In the genomic region with DNA sequence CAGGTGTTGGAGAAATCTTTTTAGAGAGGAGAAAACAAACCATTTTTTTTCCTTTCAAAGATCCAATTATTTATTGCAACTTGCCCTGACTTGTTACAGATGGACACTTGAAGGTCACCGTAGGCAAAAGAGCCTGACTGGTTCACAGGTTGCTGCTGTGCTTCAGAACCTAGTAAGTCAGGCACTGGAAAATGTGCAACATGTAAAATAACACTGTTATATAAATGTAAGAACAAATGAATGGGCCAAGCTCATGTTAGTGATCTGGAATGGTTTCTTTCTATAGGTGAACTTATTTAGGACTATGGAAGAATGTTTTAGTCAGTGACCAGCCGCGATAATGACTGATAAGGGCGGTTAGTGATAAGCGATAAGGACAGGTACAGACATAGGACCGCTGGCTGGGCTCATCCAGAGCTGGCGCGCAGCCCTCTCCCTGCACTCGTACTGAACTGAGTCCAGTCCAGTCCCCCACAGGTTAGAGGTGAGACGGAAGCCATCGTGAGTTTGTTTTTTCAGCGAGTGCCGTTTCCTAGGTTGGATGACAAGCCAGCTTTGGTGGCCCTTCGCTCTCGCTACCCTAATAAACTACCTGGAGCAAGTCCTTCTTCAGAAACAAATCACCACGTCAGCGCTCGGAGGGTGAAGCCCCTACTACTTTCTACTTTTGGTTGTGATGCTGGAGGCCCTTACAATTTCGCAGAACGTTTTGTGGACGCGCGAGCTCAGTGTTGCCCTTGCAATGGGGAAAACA, we compare ENCODE assay signal across 8 cellular contexts.
A peak's percentile ranks its signal among the peaks of the same experiment; 100 is the strongest.
DNase-seq lines count a peak whose midpoint lies in the region; ATAC-seq, FAIRE-seq and TF ChIP-seq lines count a peak whose summit lies in the region.

No MANE protein-coding gene starts in this region.

- in situ Hi-C loops in HepG2 (cut with HindIII; ENCODE audit: extremely low pct_ligation_motif_present, low pct_unique_long_range_greater_than_20kb): no loop called here

- H3K9ac ChIP-seq in HepG2 (ENCODE audit: insufficient read depth, low read depth, low read length): peak overlapping the region; percentile 39; the same call in 1 of the 2 replicates
- H3K9ac ChIP-seq in stomach smooth muscle (ENCODE audit: low read length in 2 of 2): peak overlapping the region in 1 of 2 donors; percentile 37

- H4K20me1 ChIP-seq in OCI-LY7 (ENCODE audit: insufficient read depth, low read length): no peaks in the 10 kb centered on the region
- H4K20me1 ChIP-seq in HepG2 (ENCODE audit: insufficient read depth, low read length): no peaks in the 10 kb centered on the region

- H3K79me2 ChIP-seq in OCI-LY7 (ENCODE audit: insufficient read depth, low read depth, low read length): no peaks in the 10 kb centered on the region
- no peaks in the 10 kb centered on the region for H3K79me2 ChIP-seq in HepG2 (ENCODE audit: insufficient read depth, low read length)

- peak overlapping the region; percentile 89 for H3K4me2 ChIP-seq in OCI-LY7 (ENCODE audit: low read length)
- peak overlapping the region; percentile 93 for H3K4me2 ChIP-seq in HepG2 (ENCODE audit: low read depth, low read length)

- peak overlapping the region; percentile 98 for H2AFZ ChIP-seq in OCI-LY7 (ENCODE audit: low read length)
- peak overlapping the region; percentile 99 for H2AFZ ChIP-seq in HepG2 (ENCODE audit: low read length)

- TF ChIP-seq POLR2A in body of pancreas (IDR thresholded peaks at IDR 0.05): no peak
- TF ChIP-seq POLR2A in HepG2 (IDR thresholded peaks at IDR 0.05; ENCODE audit: insufficient read depth in 1 of 2, low read depth in 2 of 2, low read length in 2 of 2): no peak

- H3K9me3 ChIP-seq in A673 (ENCODE audit: low read depth, low read length, poor library complexity, severe bottlenecking) (no peaks in the 10 kb centered on the region), OCI-LY7 (ENCODE audit: low read length) (no peaks in the 10 kb centered on the region), body of pancreas (no peaks in the 10 kb centered on the region), HepG2 (ENCODE audit: low read length) (no peaks in the 10 kb centered on the region), stomach smooth muscle (ENCODE audit: control insufficient read depth in 2 of 2, low read length in 2 of 2) (peaks cover 0 to 3% of the 10 kb centered on the region in 2 donors)

- peaks cover 6% of the 10 kb centered on the region for H3K4me1 ChIP-seq in A673 (ENCODE audit: insufficient read depth, low read length, poor library complexity, severe bottlenecking)
- peaks cover 39% of the 10 kb centered on the region for H3K4me1 ChIP-seq in OCI-LY7 (ENCODE audit: insufficient read depth, low read length, poor library complexity, severe bottlenecking)
- peaks cover 29% of the 10 kb centered on the region for H3K4me1 ChIP-seq in body of pancreas
- peaks cover 15% of the 10 kb centered on the region for H3K4me1 ChIP-seq in HepG2 (ENCODE audit: insufficient read depth, low read length)
- peaks cover 19% of the 10 kb centered on the region for H3K4me1 ChIP-seq in stomach smooth muscle (ENCODE audit: control insufficient read depth, insufficient read depth, low read length)

- ATAC-seq in GM18517 (IDR thresholded peaks at IDR 0.05; ENCODE audit: unreplicated experiment) (peak; percentile 14), HG03025 (IDR thresholded peaks at IDR 0.05; ENCODE audit: low FRiP score, unreplicated experiment) (peak; percentile 25), body of pancreas (peak; percentile 26), HepG2 (peak; percentile 88)

- H3K27ac ChIP-seq in A673 (ENCODE audit: low read depth, low read length, poor library complexity, severe bottlenecking) (no peak overlapping the region), OCI-LY7 (ENCODE audit: low read depth, low read length, poor library complexity, severe bottlenecking) (peak overlapping the region; percentile 53), body of pancreas (peak overlapping the region in 3 of 4 donors; percentile 32 to 53 (median 52)), HepG2 (ENCODE audit: extremely low read length, insufficient read depth, low read length) (no peak overlapping the region), stomach smooth muscle (ENCODE audit: low read length) (no peak overlapping the region)

- H3K27me3 ChIP-seq in A673 (replicated peaks; ENCODE audit: insufficient read depth, low read depth, low read length, poor library complexity): peaks cover 39% of the 10 kb centered on the region
- H3K27me3 ChIP-seq in body of pancreas: peaks cover 6 to 25% of the 10 kb centered on the region in 2 donors
- peaks cover 0 to 8% of the 10 kb centered on the region in 2 experiments for H3K27me3 ChIP-seq in HepG2 (ENCODE audit: control insufficient read depth in 1 of 2, insufficient read depth in 2 of 2, low read length in 2 of 2)
- H3K27me3 ChIP-seq in stomach smooth muscle (ENCODE audit: control insufficient read depth in 1 of 2, insufficient read depth in 2 of 2, low read length in 2 of 2): peaks cover 67 to 86% of the 10 kb centered on the region in 2 donors

- TF ChIP-seq RAD21 in HepG2 (CRISPR knock-in tag; IDR thresholded peaks at IDR 0.05): no peak

- TF ChIP-seq EP300 in HepG2 (IDR thresholded peaks at IDR 0.05; ENCODE audit: low read depth in 2 of 2, low read length in 2 of 2) (no peak), HepG2 (CRISPR knock-in tag; IDR thresholded peaks at IDR 0.05; ENCODE audit: borderline replicate concordance) (no peak)

- POLR2A ChIA-PET in A673 (lab: Charles Lee; ENCODE audit: low non-redundant PET) (no interaction called here), OCI-LY7 (lab: Charles Lee) (interaction anchor here (0.5 to 5.0 kb wide), 38 partner anchors 8 to 1409 kb away, joined by 3 to 28 read pairs (median 4); partner anchors contain the start of gene PRDM1), HepG2 (lab: Yijun Ruan, JAX) (no interaction called here)

- CTCF ChIA-PET in A673 (lab: Charles Lee) (interaction anchor here (0.6 kb wide), 1 partner anchor 102 kb away, joined by 3 read pairs; no protein-coding TSS in a partner anchor), OCI-LY7 (lab: Charles Lee; ENCODE audit: unreplicated experiment) (interaction anchor here (0.7 to 1.6 kb wide), 6 partner anchors 96 to 257 kb away, joined by 3 to 5 read pairs (median 3); no protein-coding TSS in a partner anchor), HepG2 (lab: Yijun Ruan, JAX; ENCODE audit: low intra/inter-chr PET ratio, low total read pairs) (no interaction called here)

- 3 to 4% methylated on average over 23 of the region's 23 CpGs for WGBS in body of pancreas, 2 donors
- WGBS in HepG2 (ENCODE audit: low lambda C conversion rate): 1% methylated on average over 21 of the region's 23 CpGs

- FAIRE-seq in HepG2 (lab: Jason Lieb, UNC) (no peak), GM19239 (lab: Jason Lieb, UNC) (no peak)

- no TSS peak for BruUV-seq in A673 (replicated peaks; lab: Mats Ljungman, UMichigan)
- TSS peak; percentile 93 for BruUV-seq in OCI-LY7 (replicated peaks; lab: Mats Ljungman, UMichigan)
- no TSS peak for BruUV-seq in HepG2 (replicated peaks; lab: Mats Ljungman, UMichigan)

- TF ChIP-seq CTCF in A673 (conservative IDR thresholded peaks at IDR 0.05; ENCODE audit: low read depth, low read length) (no peak), OCI-LY7 (conservative IDR thresholded peaks at IDR 0.05; ENCODE audit: low read length) (no peak), body of pancreas (IDR thresholded peaks at IDR 0.05) (no peak), HepG2 (CRISPR knock-in tag; IDR thresholded peaks at IDR 0.05) (no peak)

- H3K4me3 ChIP-seq in A673 (ENCODE audit: low read depth, low read length, poor library complexity, severe bottlenecking): peak overlapping the region; percentile 80
- H3K4me3 ChIP-seq in OCI-LY7 (ENCODE audit: low read depth, low read length, poor library complexity, severe bottlenecking): peak overlapping the region; percentile 79
- H3K4me3 ChIP-seq in body of pancreas: peak overlapping the region; percentile 46 to 57
- H3K4me3 ChIP-seq in HepG2 (replicated peaks in 1 of 3; ENCODE audit: insufficient read depth in 1 of 3, low read depth in 2 of 3, low read length in 3 of 3): peak overlapping the region; percentile 61 to 71 (median 69)
- H3K4me3 ChIP-seq in stomach smooth muscle (ENCODE audit: low read length in 2 of 2): peak overlapping the region; percentile 50 to 84

- H3K9me2 ChIP-seq in OCI-LY7 (ENCODE audit: insufficient read depth, low read length): no peaks in the 10 kb centered on the region

- DNase-seq in A673 (ENCODE audit: low spot score) (no peak), OCI-LY7 (ENCODE audit: low spot score) (peak; percentile 31), body of pancreas (peak; percentile 13 to 55 (median 34)), HepG2 (ENCODE audit: low spot score) (peak; percentile 5), GM19239 (ENCODE audit: insufficient read length, low spot score) (no peak)

- intact Hi-C loops in A673 (cut with micrococcal nuclease; ENCODE audit: unreplicated experiment) (loop anchor here (10.0 kb wide), 1 partner anchor 233 kb away; no protein-coding TSS in a partner anchor), OCI-LY7 (cut with micrococcal nuclease; ENCODE audit: unreplicated experiment) (loop anchor here (1.0 to 5.0 kb wide), 3 partner anchors 93 to 259 kb away; no protein-coding TSS in a partner anchor), body of pancreas (cut with DNase I) (no loop called here), HepG2 (cut with micrococcal nuclease; ENCODE audit: unreplicated experiment) (loop anchor here (10.0 kb wide), 1 partner anchor 313 kb away; no protein-coding TSS in a partner anchor)

- H3K36me3 ChIP-seq in A673 (ENCODE audit: insufficient read depth, low read length, poor library complexity, severe bottlenecking) (no peaks in the 10 kb centered on the region), OCI-LY7 (ENCODE audit: insufficient read depth, low read length) (no peaks in the 10 kb centered on the region), body of pancreas (replicated peaks in 1 of 2; ENCODE audit: insufficient read depth in 1 of 2, low read depth in 2 of 2) (no peaks in the 10 kb centered on the region), HepG2 (replicated peaks in 1 of 2; ENCODE audit: control insufficient read depth in 1 of 2, insufficient read depth in 2 of 2, low read length in 2 of 2) (no peaks in the 10 kb centered on the region), stomach smooth muscle (ENCODE audit: control insufficient read depth in 2 of 2, insufficient read depth in 2 of 2, low read length in 2 of 2) (no peaks in the 10 kb centered on the region)

TF ChIP-seq in HepG2, 621 proteins besides CTCF, POLR2A, EP300 and RAD21 (continues in another document):
- 0 out of 2 replicates have a peak, but pooled peaks have one; percentile 10 for TF ChIP-seq ZNF563 (CRISPR knock-in tag; IDR thresholded peaks at IDR 0.05)
- no peak for TF ChIP-seq ZFP90 (CRISPR knock-in tag; IDR thresholded peaks at IDR 0.05; ENCODE audit: borderline replicate concordance)
- no peak for TF ChIP-seq ZNF34 (CRISPR knock-in tag; IDR thresholded peaks at IDR 0.05; ENCODE audit: borderline replicate concordance)
- TF ChIP-seq ZNF768 (CRISPR knock-in tag; IDR thresholded peaks at IDR 0.05): no peak
- TF ChIP-seq ZNF644 (CRISPR knock-in tag; IDR thresholded peaks at IDR 0.05; ENCODE audit: low read depth): no peak
- no peak for TF ChIP-seq HMG20A (CRISPR knock-in tag; IDR thresholded peaks at IDR 0.05; ENCODE audit: borderline replicate concordance)
- no peak for TF ChIP-seq ZMYM2 (CRISPR knock-in tag; IDR thresholded peaks at IDR 0.05)
- no peak for TF ChIP-seq RELA (CRISPR knock-in tag; IDR thresholded peaks at IDR 0.05)
- TF ChIP-seq ZNF235 (CRISPR knock-in tag; IDR thresholded peaks at IDR 0.05; ENCODE audit: borderline replicate concordance): no peak

Comparison
In these comparisons a context has a peak if more than half of its experiments do, and no peak if none do; other contexts are left out.
1. DNase-seq: peak in OCI-LY7 (single experiment), body of pancreas (4 of 4) and HepG2 (single experiment); none in A673 (single experiment) and GM19239 (single experiment).
2. H3K27ac ChIP-seq: peak in OCI-LY7 (single experiment) and body of pancreas (3 of 4); none in A673 (single experiment), HepG2 (single experiment) and stomach smooth muscle (single experiment).
3. ATAC-seq: peak in every context shown above with its lines; median percentile 88 in HepG2; 26 in body of pancreas; 25 in HG03025; 14 in GM18517.
4. Peak in every context shown above with its lines, with median percentiles within 50 percentile points of each other: H3K4me3 ChIP-seq.